Comparison of ENCODE assay signal across 19 cellular contexts in genomic region chr10:14247650-14248258, GRCh38.
DNase-seq lines count a peak whose midpoint lies in the region; ATAC-seq and TF ChIP-seq lines count a peak whose summit lies in the region.
"Had no signal": no experiment of that assay in that cellular context is flagged by ENCODE, and none has a peak within 500 bp of the region (broad histone marks: within the 10 kb centered on the region; RNA-seq: fewer than 3 reads in every experiment).

No MANE protein-coding gene starts in this region.

- TF ChIP-seq CTCF in left ventricle myocardium inferior (IDR thresholded peaks at IDR 0.05; ENCODE audit: borderline replicate concordance) (no peak), hepatocyte (IDR thresholded peaks at IDR 0.05; ENCODE audit: poor library complexity) (no peak)

- H4K8ac ChIP-seq in mesenchymal stem cell (ENCODE audit: low read length): no peak overlapping the region

- no peaks in the 10 kb centered on the region for H4K20me1 ChIP-seq in hepatocyte (ENCODE audit: insufficient read depth, poor library complexity, severe bottlenecking)

- intact Hi-C loops in left ventricle myocardium inferior (cut with micrococcal nuclease): no loop called here

- no peak overlapping the region for H2AK5ac ChIP-seq in mesenchymal stem cell (ENCODE audit: low read length, severe bottlenecking)

- 68% methylated on average over 8 of the region's 8 CpGs for WGBS in hepatocyte (ENCODE audit: low lambda C conversion rate, missing lambda C conversion rate)
- 93% methylated on average over 8 of the region's 8 CpGs for WGBS in mesenchymal stem cell

- ATAC-seq in GM18517 (IDR thresholded peaks at IDR 0.05; ENCODE audit: unreplicated experiment): no peak
- ATAC-seq: GM12878, GM23338 had no signal

- H3K4me3 ChIP-seq in MG63 (no peak overlapping the region), left ventricle myocardium inferior (no peak overlapping the region), hepatocyte (no peak overlapping the region), mesenchymal stem cell (ENCODE audit: insufficient read depth in 1 of 2, low read depth in 1 of 2, low read length in 2 of 2) (no peak overlapping the region)
- H3K4me3 ChIP-seq: GM12878, GM23338 had no signal

- no peak overlapping the region for H3K23ac ChIP-seq in mesenchymal stem cell (ENCODE audit: low read length in 2 of 2)

- no peak overlapping the region for H2AFZ ChIP-seq in hepatocyte
- H2AFZ ChIP-seq in mesenchymal stem cell (ENCODE audit: low read depth, low read length): no peak overlapping the region
- H2AFZ ChIP-seq: GM23338 had no signal

- H3K4me1 ChIP-seq in left ventricle myocardium inferior: peaks cover 9% of the 10 kb centered on the region
- H3K4me1 ChIP-seq in hepatocyte (ENCODE audit: insufficient read depth): no peaks in the 10 kb centered on the region
- H3K4me1 ChIP-seq in mesenchymal stem cell (ENCODE audit: control insufficient read depth, insufficient read depth, low read depth, low read length): peaks cover 4% of the 10 kb centered on the region

- H2BK5ac ChIP-seq in mesenchymal stem cell (ENCODE audit: low read depth, low read length, poor library complexity, severe bottlenecking): no peak overlapping the region

- H3K14ac ChIP-seq in mesenchymal stem cell (ENCODE audit: low read length in 2 of 2): no peak overlapping the region

- H3K4me2 ChIP-seq in hepatocyte (no peak overlapping the region), mesenchymal stem cell (ENCODE audit: low read length, poor library complexity, severe bottlenecking) (no peak overlapping the region)
- H3K4me2 ChIP-seq: GM23338 had no signal

- DNase-seq in MG63: peak; percentile 48
- DNase-seq in NCI-H1694 treated with DMSO at 0.1 percent for 48 hours (lab: John Stamatoyannopoulos, UW): peak; percentile 78
- peak; percentile 14 to 77 for DNase-seq in cerebellar nuclear complex (lab: John Stamatoyannopoulos, UW)
- DNase-seq in left ventricle myocardium inferior: peak; percentile 46
- DNase-seq in hepatocyte (ENCODE audit: low spot score): no peak
- no peak for DNase-seq in mesenchymal stem cell
- DNase-seq in H4 (ENCODE audit: low spot score): no peak
- DNase-seq: Calu3; CD4-positive, alpha-beta memory T cell; DND-41; GDM1; KBM-7; NCI-H1436; NCI-H226; NCI-H526 treated with DMSO at 0.1 percent for 48 hours; OCI-M1 had no signal

- H2BK120ac ChIP-seq in mesenchymal stem cell (ENCODE audit: low read depth, low read length): no peak overlapping the region

- H3K36me3 ChIP-seq in MG63 (no peaks in the 10 kb centered on the region), left ventricle myocardium inferior (no peaks in the 10 kb centered on the region), hepatocyte (replicated peaks; ENCODE audit: insufficient read depth, low read depth) (no peaks in the 10 kb centered on the region), mesenchymal stem cell (ENCODE audit: control insufficient read depth in 1 of 2, insufficient read depth in 2 of 2, low read depth in 1 of 2, low read length in 2 of 2) (no peaks in the 10 kb centered on the region)

- H3K18ac ChIP-seq in mesenchymal stem cell (ENCODE audit: low read depth in 1 of 2, low read length in 2 of 2): no peak overlapping the region

- H3K4ac ChIP-seq in mesenchymal stem cell (ENCODE audit: low read depth in 1 of 2, low read length in 2 of 2): no peak overlapping the region

- H3K27me3 ChIP-seq in MG63: no peaks in the 10 kb centered on the region
- peaks cover 6% of the 10 kb centered on the region for H3K27me3 ChIP-seq in left ventricle myocardium inferior (ENCODE audit: low read depth)
- H3K27me3 ChIP-seq in hepatocyte: no peaks in the 10 kb centered on the region
- peaks cover 15 to 16% of the 10 kb centered on the region in 2 experiments for H3K27me3 ChIP-seq in mesenchymal stem cell (ENCODE audit: control insufficient read depth in 1 of 2, insufficient read depth in 1 of 2, low read length in 2 of 2)

- no peak overlapping the region for H3K9ac ChIP-seq in mesenchymal stem cell (ENCODE audit: low read length)

- H4K91ac ChIP-seq in mesenchymal stem cell (ENCODE audit: low read length): no peak overlapping the region

- no peaks in the 10 kb centered on the region for H3K9me2 ChIP-seq in hepatocyte (replicated peaks; ENCODE audit: insufficient read depth)

- peaks cover 9% of the 10 kb centered on the region for H3K9me3 ChIP-seq in MG63
- H3K9me3 ChIP-seq in left ventricle myocardium inferior (replicated peaks): peaks cover 14% of the 10 kb centered on the region
- H3K9me3 ChIP-seq in hepatocyte (ENCODE audit: low read depth): no peaks in the 10 kb centered on the region
- peaks cover 10% of the 10 kb centered on the region for H3K9me3 ChIP-seq in mesenchymal stem cell (ENCODE audit: control insufficient read depth, low read length)

- H3K27ac ChIP-seq in left ventricle myocardium inferior (replicated peaks) (no peak overlapping the region), hepatocyte (no peak overlapping the region), mesenchymal stem cell (ENCODE audit: low read length, poor library complexity, severe bottlenecking) (no peak overlapping the region)

- H2BK12ac ChIP-seq in mesenchymal stem cell (ENCODE audit: low read length in 2 of 2): no peak overlapping the region

- H3K79me1 ChIP-seq in mesenchymal stem cell (replicated peaks; ENCODE audit: low read length, poor library complexity, severe bottlenecking): no peaks in the 10 kb centered on the region

- H2BK15ac ChIP-seq in mesenchymal stem cell (ENCODE audit: low read depth, poor library complexity, severe bottlenecking): no peak overlapping the region

- H3K79me2 ChIP-seq in hepatocyte: no peaks in the 10 kb centered on the region

Comparison
In these comparisons a context has a peak if more than half of its experiments do, and no peak if none do; other contexts are left out.
1. DNase-seq: peak in MG63 (single experiment), NCI-H1694 treated with DMSO at 0.1 percent for 48 hours (single experiment), cerebellar nuclear complex (2 of 2) and left ventricle myocardium inferior (single experiment); none in hepatocyte (single experiment), mesenchymal stem cell (single experiment) and H4 (single experiment).